Comparison of ENCODE assay signal across 8 cellular contexts in the genomic region with DNA sequence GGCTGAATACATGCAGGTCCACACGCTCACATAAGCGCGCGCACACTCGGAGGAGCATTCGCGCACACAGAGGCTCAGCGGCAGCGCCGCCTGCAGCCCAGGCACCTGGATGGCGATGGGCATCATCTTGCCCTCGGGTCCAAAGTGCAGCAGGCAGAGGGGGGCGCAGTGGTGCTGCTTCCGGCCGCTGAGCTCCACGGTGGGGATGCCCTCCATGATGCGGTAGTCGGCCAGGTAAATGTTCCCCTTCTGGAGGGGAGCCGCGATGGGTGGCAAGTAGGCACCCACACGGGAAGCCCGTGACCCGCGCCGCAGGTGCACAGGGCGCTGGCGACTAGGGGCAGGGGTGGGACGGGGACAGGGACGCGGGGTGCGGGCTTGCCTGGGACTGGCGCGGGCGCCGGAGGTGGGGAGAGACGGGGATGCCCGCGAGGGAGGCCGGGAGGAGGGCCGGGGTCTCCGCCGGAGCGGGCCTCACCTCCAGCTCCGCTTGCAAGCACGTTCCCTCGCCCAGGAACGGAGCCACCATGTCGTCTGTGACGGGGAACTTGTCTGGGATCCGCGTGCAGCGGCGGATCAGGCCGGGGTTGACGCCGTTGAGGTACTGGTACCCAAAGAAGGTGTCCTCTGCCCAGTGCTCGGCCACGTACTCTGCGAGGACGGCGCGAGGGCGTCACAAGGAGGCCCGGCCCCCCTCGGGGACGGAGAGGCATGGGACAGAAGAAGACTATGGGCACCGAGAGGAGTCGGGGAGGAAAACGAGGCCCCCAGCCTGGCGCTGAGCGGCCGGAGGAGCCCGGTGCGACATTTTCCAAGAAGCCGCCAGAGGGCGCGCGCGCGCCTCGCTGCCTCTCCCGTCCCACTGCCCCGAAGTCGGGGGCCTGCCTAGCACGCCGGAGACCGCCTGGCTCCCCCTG. TPM values are rescaled to one million over a fixed set of nuclear protein-coding genes. Genes with fewer than 3 reads are reported as not detected.
A peak's percentile ranks its signal among the peaks of the same experiment; 100 is the strongest.
DNase-seq lines count a peak whose midpoint lies in the region; ATAC-seq and TF ChIP-seq lines count a peak whose summit lies in the region.

No MANE protein-coding gene starts in this region.

- peak; percentile 62 for ATAC-seq in HG03159 (IDR thresholded peaks at IDR 0.05; ENCODE audit: unreplicated experiment)

- H3K4me1 Mint-ChIP-seq in endothelial cell (ENCODE audit: unreplicated experiment): peaks cover 18% of the 10 kb centered on the region

- TF ChIP-seq CTCF in endothelial cell (IDR thresholded peaks at IDR 0.05; ENCODE audit: unreplicated experiment): peak; percentile 80

- peak overlapping the region; percentile 25 for H3K4me3 Mint-ChIP-seq in endothelial cell (ENCODE audit: unreplicated experiment)

- peaks cover 30% of the 10 kb centered on the region for H3K27me3 Mint-ChIP-seq in endothelial cell (ENCODE audit: unreplicated experiment)

- H3K27ac Mint-ChIP-seq in endothelial cell (ENCODE audit: unreplicated experiment): no peak overlapping the region

- peak; percentile 79 for DNase-seq in G401 (ENCODE audit: low spot score)
- DNase-seq in NCI-H82 treated with DMSO at 0.1 percent for 48 hours (lab: John Stamatoyannopoulos, UW; ENCODE audit: unreplicated experiment): peak; percentile 74
- DNase-seq in activated CD8-positive, alpha-beta memory T cell treated with anti-CD3 and anti-CD28 coated beads for 48 hours (ENCODE audit: low read depth in 2 of 3, low spot score in 2 of 3): peak; percentile 61 to 80 (median 80)
- DNase-seq in endothelial cell (ENCODE audit: low spot score): peak; percentile 82
- DNase-seq in midbrain (lab: John Stamatoyannopoulos, UW): peak; percentile 68
- DNase-seq in stimulated activated CD8-positive, alpha-beta memory T cell treated with anti-CD3 and anti-CD28 coated beads, Interleukin-15, amount 100 ng/mL, for 4 hours (ENCODE audit: low read depth in 2 of 2): peak; percentile 64 to 66
- no peak for DNase-seq in H4 (ENCODE audit: low spot score)

- in situ Hi-C loops in G401 (cut with HindIII; ENCODE audit: low sequenced_read_pairs): no loop called here

- no peaks in the 10 kb centered on the region for H3K9me3 Mint-ChIP-seq in endothelial cell (ENCODE audit: unreplicated experiment)

- H3K36me3 Mint-ChIP-seq in endothelial cell (ENCODE audit: low read depth, unreplicated experiment): no peaks in the 10 kb centered on the region

RNA-seq across cellular contexts. Expression of a gene that starts 8.0 kb away (rescaled TPM):
- total RNA-seq in G401 (2014; rRNA removed; shearing (Covaris generic)): not detected in 2 replicates
- total RNA-seq in endothelial cell (ENCODE audit: unreplicated experiment): 1.7 TPM
- total RNA-seq in H4 (2014; rRNA removed; shearing (Covaris generic)): not detected in 2 replicates

RNA-seq across cellular contexts. Expression of a gene that starts 38.8 kb away (rescaled TPM):
- 0.85 TPM in 1 of 2 replicates, not detected in the other for total RNA-seq in G401 (2014; rRNA removed; shearing (Covaris generic))
- total RNA-seq in endothelial cell (ENCODE audit: unreplicated experiment): not detected
- not detected in 2 replicates for total RNA-seq in H4 (2014; rRNA removed; shearing (Covaris generic))

RNA-seq across cellular contexts. Expression of a gene that starts 40.7 kb away (rescaled TPM):
- not detected in 2 replicates for total RNA-seq in G401 (2014; rRNA removed; shearing (Covaris generic))
- total RNA-seq in endothelial cell (ENCODE audit: unreplicated experiment): 0.13 TPM
- total RNA-seq in H4 (2014; rRNA removed; shearing (Covaris generic)): not detected in 2 replicates

RNA-seq across cellular contexts. Expression of a gene that starts 44.4 kb away (rescaled TPM):
- 1.1 and 3.9 TPM in 2 replicates for total RNA-seq in G401 (2014; rRNA removed; shearing (Covaris generic))
- total RNA-seq in endothelial cell (ENCODE audit: unreplicated experiment): 3.3 TPM
- total RNA-seq in H4 (2014; rRNA removed; shearing (Covaris generic)): 0.14 TPM in 1 of 2 replicates, not detected in the other
